ENCODE assay signal across 9 cellular contexts in genomic region chr6:129671442-129672344, GRCh38. TPM values are rescaled to one million over a fixed set of nuclear protein-coding genes. Genes with fewer than 3 reads are reported as not detected.
DNase-seq lines count a peak whose midpoint lies in the region; ATAC-seq and TF ChIP-seq lines count a peak whose summit lies in the region.
"Had no signal": no experiment of that assay in that cellular context is flagged by ENCODE, and none has a peak within 500 bp of the region (broad histone marks: within the 10 kb centered on the region; RNA-seq: fewer than 3 reads in every experiment).

No MANE protein-coding gene starts in this region.

- peak overlapping the region; percentile 76 for H3K27ac ChIP-seq in vagina
- H3K27ac ChIP-seq: 22Rv1 had no signal

- H3K27me3 Mint-ChIP-seq in natural killer cell (ENCODE audit: low read depth in 2 of 2), result no peaks in the 10 kb centered on the region

- TF ChIP-seq POLR2A in vagina (IDR thresholded peaks at IDR 0.05), result no peak

- intact Hi-C loops in natural killer cell (cut with micrococcal nuclease), result loop anchor here (1.0 to 2.0 kb wide), 3 partner anchors 13 to 79 kb away; no protein-coding TSS in a partner anchor
- intact Hi-C loops in vagina (cut with DNase I), result no loop called here

- H3K4me3 ChIP-seq in vagina, result no peak overlapping the region

- peaks cover 29 to 31% of the 10 kb centered on the region in 2 donors for H3K4me1 Mint-ChIP-seq in natural killer cell

- H3K36me3 Mint-ChIP-seq in natural killer cell, result no peaks in the 10 kb centered on the region

- ATAC-seq in HG03175 (IDR thresholded peaks at IDR 0.05; ENCODE audit: unreplicated experiment), result peak; percentile 86
- peak; percentile 91 to 97 (median 91) for ATAC-seq in natural killer cell

- peak overlapping the region; percentile 83 to 88 for H3K27ac Mint-ChIP-seq in natural killer cell

- H3K4me1 ChIP-seq in vagina, result peaks cover 43% of the 10 kb centered on the region

- no peaks in the 10 kb centered on the region for H3K36me3 ChIP-seq in vagina

- DNase-seq in DMS 273 (lab: John Stamatoyannopoulos, UW; ENCODE audit: unreplicated experiment) (peak; percentile 27), DMS 273 treated with DMSO at 0.1 percent for 48 hours (lab: John Stamatoyannopoulos, UW) (no peak), T-helper 2 cell (peak in 4 of 5 experiments; percentile 8 to 97 (median 51)), natural killer cell (peak; percentile 27), vagina (ENCODE audit: extremely low spot score in 2 of 2) (no peak), cerebellar nuclear complex (lab: John Stamatoyannopoulos, UW) (no peak)
- peak; percentile 65 for DNase-seq in central memory CD4-positive, alpha-beta T cell

- H3K4me3 Mint-ChIP-seq in natural killer cell, result peak overlapping the region; percentile 69

- no peaks in the 10 kb centered on the region for H3K9me3 ChIP-seq in vagina

- H3K27me3 ChIP-seq in vagina, result no peaks in the 10 kb centered on the region

- H3K9me3 Mint-ChIP-seq in natural killer cell, result no peaks in the 10 kb centered on the region

- TF ChIP-seq CTCF in natural killer cell (IDR thresholded peaks at IDR 0.05), result no peak
- TF ChIP-seq CTCF in vagina (IDR thresholded peaks at IDR 0.05), result no peak

RNA-seq across cellular contexts. Expression of gene ARHGAP18, which starts 38.3 kb away (rescaled TPM):
- total RNA-seq in natural killer cell (10 to 100 TPM; 11.5 to 12.5 (median 11.8) TPM), vagina (7.6 TPM)

Comparison
In these comparisons a context has a peak if more than half of its experiments do, and no peak if none do; other contexts are left out.
1. DNase-seq: peak in DMS 273 (single experiment), T-helper 2 cell (4 of 5), central memory CD4-positive, alpha-beta T cell (single experiment) and natural killer cell (single experiment); none in DMS 273 treated with DMSO at 0.1 percent for 48 hours (single experiment), vagina (0 of 2) and cerebellar nuclear complex (0 of 2).